In genomic region chr12:22256076-22256475, GRCh38 we compare ENCODE assay signal across 19 cellular contexts.
DNase-seq lines count a peak whose midpoint lies in the region; ATAC-seq and TF ChIP-seq lines count a peak whose summit lies in the region.
"Had no signal": no experiment of that assay in that cellular context is flagged by ENCODE, and none has a peak within 500 bp of the region (broad histone marks: within the 10 kb centered on the region; RNA-seq: fewer than 3 reads in every experiment).

No MANE protein-coding gene starts in this region.

- H3K4me3 Mint-ChIP-seq in immature natural killer cell: no peak overlapping the region
- H3K4me3 Mint-ChIP-seq: CD14-positive monocyte, naive B cell had no signal

- TF ChIP-seq POLR2A in gastroesophageal sphincter (IDR thresholded peaks at IDR 0.05): no peak

- H3K27me3 ChIP-seq in AG04450 (ENCODE audit: control insufficient read depth, insufficient read depth, low read length) (peaks cover 14% of the 10 kb centered on the region), gastroesophageal sphincter (no peaks in the 10 kb centered on the region)
- H3K27me3 ChIP-seq: adrenal gland, colonic mucosa, Peyer's patch, thyroid gland had no signal

- H3K4me3 ChIP-seq in AG04450 (ENCODE audit: low read depth, low read length) (no peak overlapping the region), gastroesophageal sphincter (peak overlapping the region; percentile 7 to 15)
- H3K4me3 ChIP-seq: adrenal gland, colonic mucosa, Peyer's patch, thyroid gland had no signal

- WGBS in gastroesophageal sphincter (ENCODE audit: low coverage in 1 of 2), 2 donors: 23 to 30% methylated on average over 5 to 7 of the region's 7 CpGs

- H3K9me3 ChIP-seq in AG04450 (ENCODE audit: control insufficient read depth, insufficient read depth, low read length) (no peaks in the 10 kb centered on the region), gastroesophageal sphincter (no peaks in the 10 kb centered on the region)
- H3K9me3 ChIP-seq: adrenal gland, colonic mucosa, Peyer's patch, thyroid gland had no signal

- H3K36me3 ChIP-seq in gastroesophageal sphincter: no peaks in the 10 kb centered on the region
- H3K36me3 ChIP-seq: adrenal gland, colonic mucosa, Peyer's patch, thyroid gland had no signal

- peak overlapping the region; percentile 21 for H3K27ac ChIP-seq in AG04450 (ENCODE audit: low read depth, low read length)
- peak overlapping the region; percentile 10 for H3K27ac ChIP-seq in angular gyrus (ENCODE audit: low read depth, low read length)
- H3K27ac ChIP-seq in gastroesophageal sphincter: peak overlapping the region; percentile 77 to 79 (median 77)
- H3K27ac ChIP-seq: adrenal gland, colonic mucosa, thyroid gland had no signal

- H3K4me1 ChIP-seq in gastroesophageal sphincter: peaks cover 6 to 38% (median 9%) of the 10 kb centered on the region in 3 donors
- H3K4me1 ChIP-seq: adrenal gland, colonic mucosa, Peyer's patch had no signal

- POLR2A ChIA-PET in AG04450 (lab: Yijun Ruan, JAX): no interaction called here

- H3K27me3 Mint-ChIP-seq in immature natural killer cell (ENCODE audit: low read depth in 3 of 3): peaks cover 0 to 7% (median 2%) of the 10 kb centered on the region in 3 donors
- H3K27me3 Mint-ChIP-seq: progenitor cell of endocrine pancreas had no signal

- H3K36me3 Mint-ChIP-seq in immature natural killer cell: no peaks in the 10 kb centered on the region
- H3K36me3 Mint-ChIP-seq: CD14-positive monocyte, naive B cell had no signal

- DNase-seq in AG04450 (ENCODE audit: low read depth, low spot score) (no peak), omental fat pad (ENCODE audit: low spot score) (no peak), immature natural killer cell (no peak)
- DNase-seq in stimulated activated naive CD4-positive, alpha-beta T cell treated with Interleukin-2 at 50 U/mL for 16 hours (lab: John Stamatoyannopoulos, UW): no peak
- DNase-seq: activated effector memory CD4-positive, alpha-beta T cell treated with anti-CD3 and anti-CD28 coated beads, Interleukin-2, amount 50 U/mL, for 16 hours; adrenal gland; colonic mucosa; foreskin melanocyte; naive B cell; NCI-H1436; Peyer's patch; thyroid gland had no signal

- TF ChIP-seq EP300 in gastroesophageal sphincter (IDR thresholded peaks at IDR 0.05): no peak

- H3K27ac Mint-ChIP-seq in immature natural killer cell: no peak overlapping the region
- H3K27ac Mint-ChIP-seq: CD14-positive monocyte, naive B cell, progenitor cell of endocrine pancreas had no signal

- TF ChIP-seq CTCF in AG04450 (IDR thresholded peaks at IDR 0.05; ENCODE audit: low read depth, low read length) (no peak), gastroesophageal sphincter (IDR thresholded peaks at IDR 0.05) (no peak), omental fat pad (IDR thresholded peaks at IDR 0.05) (no peak)

- CTCF ChIA-PET in AG04450 (lab: Charles Lee): interaction anchor here (1.0 kb wide), 1 partner anchor 203 kb away, joined by 7 read pairs; no protein-coding TSS in a partner anchor

- ATAC-seq in gastroesophageal sphincter: peak; percentile 74
- peak; percentile 31 for ATAC-seq in omental fat pad (ENCODE audit: low FRiP score)
- no peak for ATAC-seq in GM18519 (IDR thresholded peaks at IDR 0.05; ENCODE audit: low FRiP score, unreplicated experiment)
- no peak for ATAC-seq in HG02798 (IDR thresholded peaks at IDR 0.05; ENCODE audit: poor library complexity, unreplicated experiment)
- ATAC-seq: left lobe of liver had no signal

- no peaks in the 10 kb centered on the region for H3K4me1 Mint-ChIP-seq in immature natural killer cell
- H3K4me1 Mint-ChIP-seq: naive B cell had no signal

- no peaks in the 10 kb centered on the region for H3K9me3 Mint-ChIP-seq in immature natural killer cell
- H3K9me3 Mint-ChIP-seq: naive B cell had no signal

Comparison
In these comparisons a context has a peak if more than half of its experiments do, and no peak if none do; other contexts are left out.
1. H3K27ac ChIP-seq: peak in every context shown above with its lines; median percentile 77 in gastroesophageal sphincter; 21 in AG04450; 10 in angular gyrus.
2. ATAC-seq: peak in gastroesophageal sphincter (single experiment) and omental fat pad (single experiment); none in GM18519 (single experiment) and HG02798 (single experiment).